27 cellular contexts compared by ENCODE assay signal in genomic region chr13:86864376-86864775, GRCh38.
"Had no signal": no experiment of that assay in that cellular context is flagged by ENCODE, and none has a peak within 500 bp of the region (broad histone marks: within the 10 kb centered on the region; RNA-seq: fewer than 3 reads in every experiment).

No MANE protein-coding gene starts in this region.

- H3K9me3 ChIP-seq: esophagus squamous epithelium, gastroesophageal sphincter, heart left ventricle, left lung, lower lobe of right lung, mucosa of descending colon had no signal

- ATAC-seq: esophagus mucosa; gastroesophageal sphincter; heart left ventricle; left lung; left ventricle myocardium superior; lower lobe of right lung; mucosa of descending colon; naive thymus-derived CD8-positive, alpha-beta T cell had no signal

- H3K4me2 ChIP-seq: hepatocyte had no signal

- H3K27ac ChIP-seq: coronary artery, dorsolateral prefrontal cortex, epithelial cell of prostate, esophagus squamous epithelium, gastroesophageal sphincter, heart left ventricle, hepatocyte, left lung, lower lobe of right lung had no signal

- FAIRE-seq: colon, endothelial cell of umbilical vein, frontal cortex, kidney had no signal

- H3K4me3 ChIP-seq: coronary artery, dorsolateral prefrontal cortex, esophagus squamous epithelium, gastroesophageal sphincter, heart left ventricle, hepatocyte, left lung, lower lobe of right lung, mucosa of descending colon had no signal

- H3K36me3 ChIP-seq: esophagus squamous epithelium, gastroesophageal sphincter, heart left ventricle, left lung, lower lobe of right lung had no signal

- H3K4me1 ChIP-seq: esophagus squamous epithelium, gastroesophageal sphincter, heart left ventricle, left lung, lower lobe of right lung had no signal

- H3K79me2 ChIP-seq: hepatocyte had no signal

- DNase-seq: dermis blood vessel endothelial cell; dorsolateral prefrontal cortex; effector CD4-positive, alpha-beta T cell; effector memory CD4-positive, alpha-beta T cell; erythroblast; esophagus squamous epithelium; foreskin fibroblast; heart left ventricle; immature natural killer cell; islet precursor cell; kidney; kidney glomerular epithelial cell; left lung; left ventricle myocardium superior; lower lobe of right lung; mesenchymal stem cell; mucosa of descending colon; naive B cell; naive thymus-derived CD8-positive, alpha-beta T cell had no signal

- H3K27me3 ChIP-seq: dorsolateral prefrontal cortex, esophagus squamous epithelium, gastroesophageal sphincter, heart left ventricle, hepatocyte, left lung had no signal

- H2AFZ ChIP-seq: hepatocyte had no signal
